ENCODE assay signal across 2 cellular contexts in the genomic region with DNA sequence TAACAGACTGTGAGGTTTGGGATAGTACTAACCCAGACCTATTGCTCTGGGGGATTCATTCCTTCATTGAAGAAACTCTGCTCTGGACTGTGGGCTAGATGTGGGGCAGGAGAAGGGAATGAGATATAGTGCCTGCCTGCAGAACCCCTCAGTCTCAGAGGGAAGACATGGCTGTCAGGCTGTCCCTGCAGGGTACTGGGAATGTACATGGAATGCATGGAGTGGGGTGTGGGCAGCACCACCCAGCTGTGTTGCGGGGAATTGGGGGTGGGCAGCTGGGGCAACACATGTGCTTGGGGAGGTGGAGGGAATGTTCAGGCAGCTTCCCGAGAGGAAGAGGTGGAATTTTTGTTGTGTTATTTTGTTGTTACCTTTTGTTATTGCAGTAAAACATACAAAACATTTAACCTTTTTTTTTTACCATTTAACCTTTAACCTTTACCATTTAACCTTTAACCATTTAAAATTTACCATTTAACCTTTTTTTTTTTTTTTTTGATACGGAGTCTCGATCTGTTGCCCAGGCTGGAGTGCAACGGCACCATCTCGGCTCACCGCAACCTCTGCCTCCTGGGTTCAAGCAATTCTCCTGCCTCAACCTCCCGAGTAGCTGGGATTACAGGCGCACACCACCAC.
A peak's percentile ranks its signal among the peaks of the same experiment; 100 is the strongest.
TF ChIP-seq lines count a peak whose summit lies in the region.

No MANE protein-coding gene starts in this region.

TF ChIP-seq in IMR-90, 13 proteins besides CTCF, POLR2A, EP300 and RAD21:
- no peak for TF ChIP-seq MAZ (IDR thresholded peaks at IDR 0.05; ENCODE audit: borderline replicate concordance, low read depth, low read length)
- no peak for TF ChIP-seq NFE2L2 (IDR thresholded peaks at IDR 0.05; ENCODE audit: low read depth, low read length)
- TF ChIP-seq, protein P1, sequence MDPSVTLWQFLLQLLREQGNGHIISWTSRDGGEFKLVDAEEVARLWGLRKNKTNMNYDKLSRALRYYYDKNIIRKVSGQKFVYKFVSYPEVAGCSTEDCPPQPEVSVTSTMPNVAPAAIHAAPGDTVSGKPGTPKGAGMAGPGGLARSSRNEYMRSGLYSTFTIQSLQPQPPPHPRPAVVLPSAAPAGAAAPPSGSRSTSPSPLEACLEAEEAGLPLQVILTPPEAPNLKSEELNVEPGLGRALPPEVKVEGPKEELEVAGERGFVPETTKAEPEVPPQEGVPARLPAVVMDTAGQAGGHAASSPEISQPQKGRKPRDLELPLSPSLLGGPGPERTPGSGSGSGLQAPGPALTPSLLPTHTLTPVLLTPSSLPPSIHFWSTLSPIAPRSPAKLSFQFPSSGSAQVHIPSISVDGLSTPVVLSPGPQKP (IDR thresholded peaks at IDR 0.05; ENCODE audit: borderline replicate concordance, low read depth, low read length) = no peak
- no peak for TF ChIP-seq MAFK (IDR thresholded peaks at IDR 0.05; ENCODE audit: low read depth, low read length)
- TF ChIP-seq BHLHE40 (IDR thresholded peaks at IDR 0.05; ENCODE audit: low read depth, low read length) = no peak
- no peak for TF ChIP-seq CEBPB (IDR thresholded peaks at IDR 0.05; ENCODE audit: low read depth, low read length)
- TF ChIP-seq RCOR1 (IDR thresholded peaks at IDR 0.05; ENCODE audit: insufficient replicate concordance, low read length) = no peak
- TF ChIP-seq, protein P2, sequence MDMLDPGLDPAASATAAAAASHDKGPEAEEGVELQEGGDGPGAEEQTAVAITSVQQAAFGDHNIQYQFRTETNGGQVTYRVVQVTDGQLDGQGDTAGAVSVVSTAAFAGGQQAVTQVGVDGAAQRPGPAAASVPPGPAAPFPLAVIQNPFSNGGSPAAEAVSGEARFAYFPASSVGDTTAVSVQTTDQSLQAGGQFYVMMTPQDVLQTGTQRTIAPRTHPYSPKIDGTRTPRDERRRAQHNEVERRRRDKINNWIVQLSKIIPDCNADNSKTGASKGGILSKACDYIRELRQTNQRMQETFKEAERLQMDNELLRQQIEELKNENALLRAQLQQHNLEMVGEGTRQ (IDR thresholded peaks at IDR 0.05; ENCODE audit: low read depth, low read length) = no peak
- TF ChIP-seq RFX5 (IDR thresholded peaks at IDR 0.05; ENCODE audit: low read depth, low read length) = no peak
- TF ChIP-seq SMC3 (IDR thresholded peaks at IDR 0.05; ENCODE audit: low read depth, low read length) = no peak
- no peak for TF ChIP-seq CHD1 (IDR thresholded peaks at IDR 0.05; ENCODE audit: low read depth, low read length)
- TF ChIP-seq MXI1 (IDR thresholded peaks at IDR 0.05; ENCODE audit: borderline replicate concordance, low read depth, low read length) = no peak
- no peak for TF ChIP-seq FOS (IDR thresholded peaks at IDR 0.05; ENCODE audit: low read depth, low read length)

TF ChIP-seq in K562, 482 proteins besides CTCF, POLR2A, EP300 and RAD21:
- TF ChIP-seq NR2C2 (CRISPR knock-in tag; IDR thresholded peaks at IDR 0.05) = no peak
- peak; percentile 86 for TF ChIP-seq NR2C2 (tag; IDR thresholded peaks at IDR 0.05)
- no peak for TF ChIP-seq MEIS2 (IDR thresholded peaks at IDR 0.05; ENCODE audit: partially characterized antibody)
- TF ChIP-seq NONO (IDR thresholded peaks at IDR 0.05; ENCODE audit: low read depth in 2 of 2, low read length in 1 of 2) = no peak
- TF ChIP-seq NR2C1 (IDR thresholded peaks at IDR 0.05) = peak; percentile 88
- TF ChIP-seq NR2C1 (tag; IDR thresholded peaks at IDR 0.05) = peak; percentile 79
- TF ChIP-seq, protein P3, sequence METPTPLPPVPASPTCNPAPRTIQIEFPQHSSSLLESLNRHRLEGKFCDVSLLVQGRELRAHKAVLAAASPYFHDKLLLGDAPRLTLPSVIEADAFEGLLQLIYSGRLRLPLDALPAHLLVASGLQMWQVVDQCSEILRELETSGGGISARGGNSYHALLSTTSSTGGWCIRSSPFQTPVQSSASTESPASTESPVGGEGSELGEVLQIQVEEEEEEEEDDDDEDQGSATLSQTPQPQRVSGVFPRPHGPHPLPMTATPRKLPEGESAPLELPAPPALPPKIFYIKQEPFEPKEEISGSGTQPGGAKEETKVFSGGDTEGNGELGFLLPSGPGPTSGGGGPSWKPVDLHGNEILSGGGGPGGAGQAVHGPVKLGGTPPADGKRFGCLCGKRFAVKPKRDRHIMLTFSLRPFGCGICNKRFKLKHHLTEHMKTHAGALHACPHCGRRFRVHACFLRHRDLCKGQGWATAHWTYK (CRISPR knock-in tag; IDR thresholded peaks at IDR 0.05) = no peak
